ENCODE assay signal across 18 cellular contexts in the genomic region with DNA sequence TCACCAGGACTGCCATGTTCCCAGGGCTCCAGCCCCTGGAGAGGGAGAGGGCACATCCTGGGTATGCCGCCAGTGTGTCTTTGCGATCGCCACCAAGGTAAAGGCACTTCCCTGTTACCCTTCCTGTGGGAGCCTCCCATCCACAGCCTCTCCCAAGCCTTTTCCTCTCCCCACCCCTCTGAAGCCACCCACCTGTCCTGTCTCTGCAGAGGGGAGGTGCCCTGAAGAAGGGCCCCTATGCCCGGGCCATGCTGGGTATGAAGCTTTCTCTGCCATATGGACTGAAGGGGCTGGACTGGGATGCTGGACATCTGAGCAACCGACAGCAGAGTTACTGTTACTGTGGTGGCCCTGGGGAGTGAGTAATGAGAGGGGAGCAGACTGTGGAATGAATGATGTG. TPM values are rescaled to one million over a fixed set of nuclear protein-coding genes. Genes with fewer than 3 reads are reported as not detected.
DNase-seq lines count a peak whose midpoint lies in the region; ATAC-seq, FAIRE-seq and TF ChIP-seq lines count a peak whose summit lies in the region.
"Had no signal": no experiment of that assay in that cellular context is flagged by ENCODE, and none has a peak within 500 bp of the region (broad histone marks: within the 10 kb centered on the region; RNA-seq: fewer than 3 reads in every experiment).

No MANE protein-coding gene starts in this region.

- no peak overlapping the region for H3K4me2 ChIP-seq in GM23338
- no peak overlapping the region for H3K4me2 ChIP-seq in GM12878 (ENCODE audit: control insufficient read depth, insufficient read depth)

- no peaks in the 10 kb centered on the region for H3K27me3 Mint-ChIP-seq in T-helper 1 cell treated with Interleukin-12 subunit alpha and Interleukin-12 subunit beta and Interleukin-4 antibody, amounts not matched to agents 30 μg/mL and 1 μg/mL, for 36 hours (ENCODE audit: low read depth)
- peaks cover 26% of the 10 kb centered on the region for H3K27me3 Mint-ChIP-seq in GM23338 (ENCODE audit: insufficient read depth, low read depth, poor library complexity)
- no peaks in the 10 kb centered on the region for H3K27me3 Mint-ChIP-seq in natural killer cell treated with Interleukin-12 subunit alpha and Interleukin-12 subunit beta and Interleukin-15 and Interleukin-18, amount 100 ng/mL, for 72 hours

- TF ChIP-seq CTCF in GM23338 (conservative IDR thresholded peaks at IDR 0.05; ENCODE audit: low read depth in 2 of 2) (no peak), GM12878 (IDR thresholded peaks at IDR 0.05 in 2 of 3, conservative IDR thresholded peaks at IDR 0.05 in 1 of 3; ENCODE audit: control insufficient read depth in 2 of 3, extremely low read depth in 1 of 3, insufficient read depth in 1 of 3, low read depth in 3 of 3, low read length in 3 of 3) (no peak)

- SMC1A ChIA-PET in GM12878 (lab: Charles Lee; ENCODE audit: uncharacterized antibody, unreplicated experiment) = no interaction called here

- RAD21 ChIA-PET in GM12878 (lab: Charles Lee; ENCODE audit: unreplicated experiment) = no interaction called here

- H3K4me1 ChIP-seq in GM23338 (ENCODE audit: insufficient read depth) (peaks cover 36% of the 10 kb centered on the region), GM12878 (ENCODE audit: control insufficient read depth, insufficient read depth, low read length) (peaks cover 20% of the 10 kb centered on the region)

- peaks cover 25% of the 10 kb centered on the region for H3F3A ChIP-seq in GM23338 (replicated peaks; ENCODE audit: low read depth)

- ATAC-seq in GM23338 (no peak), GM12878 (no peak), HG03139 (IDR thresholded peaks at IDR 0.05; ENCODE audit: unreplicated experiment) (no peak), GM19328 (IDR thresholded peaks at IDR 0.05; ENCODE audit: unreplicated experiment) (no peak)
- no peak for ATAC-seq in natural killer cell treated with Interleukin-12 subunit alpha and Interleukin-12 subunit beta and Interleukin-15 and Interleukin-18, amount 100 ng/mL, for 72 hours

- H3K36me3 ChIP-seq in GM23338 (ENCODE audit: insufficient read depth) (peaks cover 14% of the 10 kb centered on the region; the same call in 1 of the 2 replicates), GM12878 (ENCODE audit: control insufficient read depth in 2 of 2, insufficient read depth in 2 of 2, low read length in 1 of 2) (peaks cover 0 to 4% of the 10 kb centered on the region in 2 experiments; a peak in 2 of 4 replicates)

- peak overlapping the region; percentile 36 for H3K27ac Mint-ChIP-seq in T-helper 1 cell treated with Interleukin-12 subunit alpha and Interleukin-12 subunit beta and Interleukin-4 antibody, amounts not matched to agents 30 μg/mL and 1 μg/mL, for 36 hours
- no peak overlapping the region for H3K27ac Mint-ChIP-seq in GM23338
- H3K27ac Mint-ChIP-seq in natural killer cell treated with Interleukin-12 subunit alpha and Interleukin-12 subunit beta and Interleukin-15 and Interleukin-18, amount 100 ng/mL, for 72 hours = peak overlapping the region; percentile 29 to 89

- H3K27me3 ChIP-seq in GM23338 (ENCODE audit: insufficient read depth) (no peaks in the 10 kb centered on the region), GM12878 (replicated peaks in 1 of 2; ENCODE audit: control insufficient read depth in 2 of 2, insufficient read depth in 2 of 2, low read length in 1 of 2) (no peaks in the 10 kb centered on the region)
- H3K27me3 ChIP-seq: sigmoid colon had no signal

- no peak for TF ChIP-seq RAD21 in GM12878 (IDR thresholded peaks at IDR 0.05; ENCODE audit: insufficient read depth, low read depth, low read length)

- no peak overlapping the region for H3K9ac ChIP-seq in GM12878 (ENCODE audit: control insufficient read depth, insufficient read depth, low read length)

- H2AFZ ChIP-seq in GM23338 (no peak overlapping the region), GM12878 (ENCODE audit: control insufficient read depth, low read depth, low read length) (no peak overlapping the region)

- no peak for TF ChIP-seq EP300 in GM12878 (IDR thresholded peaks at IDR 0.05; ENCODE audit: borderline replicate concordance in 1 of 2, control insufficient read depth in 1 of 2, low read depth in 2 of 2, low read length in 2 of 2)

- peaks cover 25% of the 10 kb centered on the region for H4K20me1 ChIP-seq in GM23338 (replicated peaks; ENCODE audit: insufficient read depth)
- no peaks in the 10 kb centered on the region; the same call in 1 of the 2 replicates for H4K20me1 ChIP-seq in GM12878 (ENCODE audit: control insufficient read depth, insufficient read depth)

- POLR2A ChIA-PET in GM12878 (lab: Charles Lee) = no interaction called here

- no peak for FAIRE-seq in GM12878 (lab: Jason Lieb, UNC)
- FAIRE-seq: A204.1, D721Med had no signal

- in situ Hi-C loops in GM12878 (cut with MboI) = no loop called here

- CTCF ChIA-PET in GM12878 (lab: Yijun Ruan, JAX) = interaction anchor here (1.3 to 1.7 kb wide), 2 partner anchors 23 to 77 kb away, joined by 3 to 5 read pairs; no protein-coding TSS in a partner anchor

- H3K36me3 Mint-ChIP-seq in T-helper 1 cell treated with Interleukin-12 subunit alpha and Interleukin-12 subunit beta and Interleukin-4 antibody, amounts not matched to agents 30 μg/mL and 1 μg/mL, for 36 hours (ENCODE audit: low read depth) = peaks cover 42% of the 10 kb centered on the region
- H3K36me3 Mint-ChIP-seq in GM23338 (ENCODE audit: low read depth) = peaks cover 57% of the 10 kb centered on the region
- H3K36me3 Mint-ChIP-seq in natural killer cell treated with Interleukin-12 subunit alpha and Interleukin-12 subunit beta and Interleukin-15 and Interleukin-18, amount 100 ng/mL, for 72 hours = peaks cover 13% of the 10 kb centered on the region

- TF ChIP-seq POLR2A in GM12878 (IDR thresholded peaks at IDR 0.05; ENCODE audit: low read depth, low read length) = no peak

- H3K9me3 Mint-ChIP-seq in T-helper 1 cell treated with Interleukin-12 subunit alpha and Interleukin-12 subunit beta and Interleukin-4 antibody, amounts not matched to agents 30 μg/mL and 1 μg/mL, for 36 hours = no peaks in the 10 kb centered on the region
- H3K9me3 Mint-ChIP-seq in GM23338 = no peaks in the 10 kb centered on the region
- H3K9me3 Mint-ChIP-seq in natural killer cell treated with Interleukin-12 subunit alpha and Interleukin-12 subunit beta and Interleukin-15 and Interleukin-18, amount 100 ng/mL, for 72 hours = no peaks in the 10 kb centered on the region

- DNase-seq in T-helper 1 cell = no peak
- DNase-seq in GM23338 (ENCODE audit: low spot score) = no peak
- no peak for DNase-seq in GM12878 (ENCODE audit: low read depth, low spot score)
- DNase-seq in natural killer cell treated with Interleukin-12 subunit alpha and Interleukin-12 subunit beta and Interleukin-15 and Interleukin-18, amount 100 ng/mL, for 72 hours (ENCODE audit: low spot score) = no peak
- DNase-seq in hepatic stellate cell (ENCODE audit: low spot score) = no peak
- DNase-seq: activated CD8-positive, alpha-beta memory T cell treated with anti-CD3 and anti-CD28 coated beads, Interleukin-2, amount 50 U/mL, for 4 hours; aorta; HCEC 1CT; KG1; NCI-H1417; NCI-H345; sigmoid colon; stimulated activated CD4-positive, alpha-beta T cell treated with anti-CD3 and anti-CD28 coated beads, Interleukin-4, amount 100 ng/mL, for 24 hours had no signal

- H3K9me2 ChIP-seq in GM23338 (ENCODE audit: insufficient read depth) = no peaks in the 10 kb centered on the region

- H3K79me2 ChIP-seq in GM23338 (replicated peaks; ENCODE audit: insufficient read depth) (peaks cover 44% of the 10 kb centered on the region), GM12878 (ENCODE audit: control insufficient read depth, insufficient read depth, low read length) (peaks cover 32% of the 10 kb centered on the region)

- no peak overlapping the region for H3K4me3 ChIP-seq in GM23338
- no peak overlapping the region for H3K4me3 ChIP-seq in GM12878
- H3K4me3 ChIP-seq: sigmoid colon had no signal

- no peaks in the 10 kb centered on the region for H3K9me3 ChIP-seq in GM12878 (replicated peaks; ENCODE audit: control insufficient read depth, insufficient read depth, low read length)
- H3K9me3 ChIP-seq: sigmoid colon had no signal

- H3K4me1 Mint-ChIP-seq in T-helper 1 cell treated with Interleukin-12 subunit alpha and Interleukin-12 subunit beta and Interleukin-4 antibody, amounts not matched to agents 30 μg/mL and 1 μg/mL, for 36 hours (ENCODE audit: low read depth) = peaks cover 55% of the 10 kb centered on the region
- peaks cover 55% of the 10 kb centered on the region for H3K4me1 Mint-ChIP-seq in GM23338
- H3K4me1 Mint-ChIP-seq in natural killer cell treated with Interleukin-12 subunit alpha and Interleukin-12 subunit beta and Interleukin-15 and Interleukin-18, amount 100 ng/mL, for 72 hours (ENCODE audit: low read depth in 2 of 2) = peaks cover 54 to 61% of the 10 kb centered on the region in 2 donors

- H3K4me3 Mint-ChIP-seq in T-helper 1 cell treated with Interleukin-12 subunit alpha and Interleukin-12 subunit beta and Interleukin-4 antibody, amounts not matched to agents 30 μg/mL and 1 μg/mL, for 36 hours = peak overlapping the region; percentile 40
- H3K4me3 Mint-ChIP-seq in GM23338 = no peak overlapping the region
- peak overlapping the region; percentile 75 for H3K4me3 Mint-ChIP-seq in natural killer cell treated with Interleukin-12 subunit alpha and Interleukin-12 subunit beta and Interleukin-15 and Interleukin-18, amount 100 ng/mL, for 72 hours

- intact Hi-C loops in GM12878 (cut with micrococcal nuclease; ENCODE audit: unreplicated experiment) = no loop called here

- 80% methylated on average over 5 of the region's 5 CpGs for WGBS in GM12878 (ENCODE audit: insufficient coverage, insufficient replicate concordance, low lambda C conversion rate, missing lambda C conversion rate)

- no TSS peak for BruUV-seq in GM12878 (replicated peaks; lab: Mats Ljungman, UMichigan)

- H3K27ac ChIP-seq in GM23338 (ENCODE audit: low read depth) (no peak overlapping the region), GM12878 (ENCODE audit: control insufficient read depth, insufficient read depth) (no peak overlapping the region)

RNA-seq across cellular contexts. Expression of gene PHF1, which starts 2.4 kb away (rescaled TPM):
- 33.2 and 46.7 TPM in 2 replicates for total RNA-seq in GM23338 (2014; rRNA removed; shearing (Covaris generic))
- polyA plus RNA-seq in GM23338 (2016; fragmentation: Nextera tagmentation; extraction: Ambion mirVana) (29.4 and 31.4 TPM in 2 replicates), GM12878 (2011; rRNA removed) (11.8 and 17.8 TPM in 2 replicates), GM12878 (2014; fragmentation: Illumina TruSeq; extraction: Trizol) (5.9 and 10.3 TPM in 2 replicates), GM12878 (2014; fragmentation: Nextera tagmentation; extraction: Ambion mirVana) (1 to 10 TPM; 1.3 to 2.2 TPM), GM12878 (2014; rRNA removed) (17.3 and 21.4 TPM in 2 replicates), GM12878 (2016; fragmentation: Nextera tagmentation; extraction: Ambion mirVana) (1 to 10 TPM; 3.1 to 3.5 TPM)
- 22.1 and 23.7 TPM in 2 replicates for total RNA-seq in GM12878 (2013; cell fraction: nucleolus; rRNA removed)
- total RNA-seq in GM12878 (2014; rRNA removed) (6.5 and 6.8 TPM in 2 replicates), GM12878 (2014; rRNA removed; fragmentation: Illumina TruSeq; extraction: Trizol) (5.5 and 6.5 TPM in 2 replicates), GM12878 (2021) (13.5 and 14.5 TPM in 2 replicates)
- polyA plus RNA-seq in GM12878 (2011; ENCODE audit: low read depth) = 17.4 TPM
- polyA plus RNA-seq in GM12878 (2011; cell fraction: cytosol; rRNA removed) = 20.1 and 23.2 TPM in 2 replicates
- 143 and 159 TPM in 2 replicates for polyA plus RNA-seq in GM12878 (2011; cell fraction: nucleus; rRNA removed)
- polyA plus RNA-seq in GM12878 (2012) = 32.7 and 39.8 TPM in 2 replicates
- polyA minus RNA-seq in GM12878 (2011; rRNA and poly(A)+ RNA removed) = 16.9 and 18.6 TPM in 2 replicates
- polyA minus RNA-seq in GM12878 (2011; cell fraction: cytosol; rRNA and poly(A)+ RNA removed) = 5.0 and 6.8 TPM in 2 replicates
- polyA minus RNA-seq in GM12878 (2011; cell fraction: nucleus; rRNA and poly(A)+ RNA removed) = 15.6 and 16.6 TPM in 2 replicates
- 10 to 100 TPM; 46.5 to 66.6 TPM for total RNA-seq in natural killer cell treated with Interleukin-12 subunit alpha and Interleukin-12 subunit beta and Interleukin-15 and Interleukin-18, amount 100 ng/mL, for 72 hours

RNA-seq across cellular contexts. Expression of gene CUTA, which starts 4.7 kb away (rescaled TPM):
- 193 and 207 TPM in 2 replicates for total RNA-seq in GM23338 (2014; rRNA removed; shearing (Covaris generic))
- polyA plus RNA-seq in GM23338 (2016; fragmentation: Nextera tagmentation; extraction: Ambion mirVana) (421 and 426 TPM in 2 replicates), GM12878 (2011; rRNA removed) (95.6 and 137 TPM in 2 replicates), GM12878 (2014; fragmentation: Illumina TruSeq; extraction: Trizol) (62.2 and 102 TPM in 2 replicates), GM12878 (2014; fragmentation: Nextera tagmentation; extraction: Ambion mirVana) (100 to 1,000 TPM; 268 to 293 TPM), GM12878 (2014; rRNA removed) (178 and 203 TPM in 2 replicates), GM12878 (2016; fragmentation: Nextera tagmentation; extraction: Ambion mirVana) (100 to 1,000 TPM; 220 to 226 TPM)
- 31.1 and 35.5 TPM in 2 replicates for total RNA-seq in GM12878 (2013; cell fraction: nucleolus; rRNA removed)
- total RNA-seq in GM12878 (2014; rRNA removed) (201 and 217 TPM in 2 replicates), GM12878 (2014; rRNA removed; fragmentation: Illumina TruSeq; extraction: Trizol) (107 and 118 TPM in 2 replicates), GM12878 (2021) (165 and 173 TPM in 2 replicates)
- 161 TPM for polyA plus RNA-seq in GM12878 (2011; ENCODE audit: low read depth)
- 225 and 263 TPM in 2 replicates for polyA plus RNA-seq in GM12878 (2011; cell fraction: cytosol; rRNA removed)
- polyA plus RNA-seq in GM12878 (2011; cell fraction: nucleus; rRNA removed) = 202 and 257 TPM in 2 replicates
- 320 and 324 TPM in 2 replicates for polyA plus RNA-seq in GM12878 (2012)
- 110 and 116 TPM in 2 replicates for polyA minus RNA-seq in GM12878 (2011; rRNA and poly(A)+ RNA removed)
- 47.1 and 60.9 TPM in 2 replicates for polyA minus RNA-seq in GM12878 (2011; cell fraction: cytosol; rRNA and poly(A)+ RNA removed)
- polyA minus RNA-seq in GM12878 (2011; cell fraction: nucleus; rRNA and poly(A)+ RNA removed) = 50.9 and 62.4 TPM in 2 replicates
- 100 to 1,000 TPM; 106 to 156 TPM for total RNA-seq in natural killer cell treated with Interleukin-12 subunit alpha and Interleukin-12 subunit beta and Interleukin-15 and Interleukin-18, amount 100 ng/mL, for 72 hours

RNA-seq across cellular contexts. Expression of gene SYNGAP1, which starts 6.7 kb away (rescaled TPM):
- 36.9 and 45.0 TPM in 2 replicates for total RNA-seq in GM23338 (2014; rRNA removed; shearing (Covaris generic))
- polyA plus RNA-seq in GM23338 (2016; fragmentation: Nextera tagmentation; extraction: Ambion mirVana) (12.9 and 13.9 TPM in 2 replicates), GM12878 (2011; rRNA removed) (2.2 and 3.9 TPM in 2 replicates), GM12878 (2014; fragmentation: Illumina TruSeq; extraction: Trizol) (3.1 and 5.7 TPM in 2 replicates), GM12878 (2014; fragmentation: Nextera tagmentation; extraction: Ambion mirVana) (under 1 TPM; 0.05 to 0.14 TPM), GM12878 (2014; rRNA removed) (6.4 and 9.0 TPM in 2 replicates), GM12878 (2016; fragmentation: Nextera tagmentation; extraction: Ambion mirVana) (under 1 TPM; 0.62 to 0.73 TPM)
- total RNA-seq in GM12878 (2013; cell fraction: nucleolus; rRNA removed) = 14.4 and 18.4 TPM in 2 replicates
- total RNA-seq in GM12878 (2014; rRNA removed) (1.2 and 1.5 TPM in 2 replicates), GM12878 (2014; rRNA removed; fragmentation: Illumina TruSeq; extraction: Trizol) (0.85 and 0.88 TPM in 2 replicates), GM12878 (2021) (5.7 and 9.2 TPM in 2 replicates)
- 3.3 TPM for polyA plus RNA-seq in GM12878 (2011; ENCODE audit: low read depth)
- 2.7 and 3.4 TPM in 2 replicates for polyA plus RNA-seq in GM12878 (2011; cell fraction: cytosol; rRNA removed)
- polyA plus RNA-seq in GM12878 (2011; cell fraction: nucleus; rRNA removed) = 60.1 and 82.9 TPM in 2 replicates
- 8.3 and 9.0 TPM in 2 replicates for polyA plus RNA-seq in GM12878 (2012)
- 2.5 and 3.1 TPM in 2 replicates for polyA minus RNA-seq in GM12878 (2011; rRNA and poly(A)+ RNA removed)
- polyA minus RNA-seq in GM12878 (2011; cell fraction: cytosol; rRNA and poly(A)+ RNA removed) = 1.1 and 2.8 TPM in 2 replicates
- polyA minus RNA-seq in GM12878 (2011; cell fraction: nucleus; rRNA and poly(A)+ RNA removed) = 8.1 and 12.2 TPM in 2 replicates
- total RNA-seq in natural killer cell treated with Interleukin-12 subunit alpha and Interleukin-12 subunit beta and Interleukin-15 and Interleukin-18, amount 100 ng/mL, for 72 hours = 10 to 100 TPM; 17.7 to 77.0 TPM

RNA-seq across cellular contexts. Expression of gene KIFC1, which starts 21.6 kb away (rescaled TPM):
- total RNA-seq in GM23338 (2014; rRNA removed; shearing (Covaris generic)) = 61.7 and 64.4 TPM in 2 replicates
- polyA plus RNA-seq in GM23338 (2016; fragmentation: Nextera tagmentation; extraction: Ambion mirVana) (10.1 and 10.3 TPM in 2 replicates), GM12878 (2011; rRNA removed) (60.6 and 69.3 TPM in 2 replicates), GM12878 (2014; fragmentation: Illumina TruSeq; extraction: Trizol) (53.9 and 63.1 TPM in 2 replicates), GM12878 (2014; fragmentation: Nextera tagmentation; extraction: Ambion mirVana) (1 to 10 TPM; 1.8 to 2.9 TPM), GM12878 (2014; rRNA removed) (82.6 and 87.4 TPM in 2 replicates), GM12878 (2016; fragmentation: Nextera tagmentation; extraction: Ambion mirVana) (10 to 100 TPM; 22.6 to 31.0 TPM)
- total RNA-seq in GM12878 (2013; cell fraction: nucleolus; rRNA removed) = 45.8 and 51.5 TPM in 2 replicates
- total RNA-seq in GM12878 (2014; rRNA removed) (44.5 and 50.3 TPM in 2 replicates), GM12878 (2014; rRNA removed; fragmentation: Illumina TruSeq; extraction: Trizol) (52.9 and 58.5 TPM in 2 replicates), GM12878 (2021) (69.2 and 80.8 TPM in 2 replicates)
- 16.6 TPM for polyA plus RNA-seq in GM12878 (2011; ENCODE audit: low read depth)
- polyA plus RNA-seq in GM12878 (2011; cell fraction: cytosol; rRNA removed) = 92.5 and 114 TPM in 2 replicates
- polyA plus RNA-seq in GM12878 (2011; cell fraction: nucleus; rRNA removed) = 120 and 185 TPM in 2 replicates
- 33.1 and 39.8 TPM in 2 replicates for polyA plus RNA-seq in GM12878 (2012)
- polyA minus RNA-seq in GM12878 (2011; rRNA and poly(A)+ RNA removed) = 75.6 and 95.8 TPM in 2 replicates
- polyA minus RNA-seq in GM12878 (2011; cell fraction: cytosol; rRNA and poly(A)+ RNA removed) = 37.8 and 41.3 TPM in 2 replicates
- polyA minus RNA-seq in GM12878 (2011; cell fraction: nucleus; rRNA and poly(A)+ RNA removed) = 49.3 and 88.3 TPM in 2 replicates
- 100 to 1,000 TPM in 1 of 2 donors, 10 to 100 TPM in 1; 52.9 to 115 TPM for total RNA-seq in natural killer cell treated with Interleukin-12 subunit alpha and Interleukin-12 subunit beta and Interleukin-15 and Interleukin-18, amount 100 ng/mL, for 72 hours

RNA-seq across cellular contexts. Expression of gene ZBTB9, which starts 41.2 kb away (rescaled TPM):
- 17.9 and 25.2 TPM in 2 replicates for total RNA-seq in GM23338 (2014; rRNA removed; shearing (Covaris generic))
- polyA plus RNA-seq in GM23338 (2016; fragmentation: Nextera tagmentation; extraction: Ambion mirVana) (13.5 and 13.6 TPM in 2 replicates), GM12878 (2011; rRNA removed) (5.3 and 7.2 TPM in 2 replicates), GM12878 (2014; fragmentation: Illumina TruSeq; extraction: Trizol) (9.8 and 10.3 TPM in 2 replicates), GM12878 (2014; fragmentation: Nextera tagmentation; extraction: Ambion mirVana) (1 to 10 TPM; 1.5 to 2.6 TPM), GM12878 (2014; rRNA removed) (6.7 and 7.3 TPM in 2 replicates), GM12878 (2016; fragmentation: Nextera tagmentation; extraction: Ambion mirVana) (10 to 100 TPM; 12.1 to 12.7 TPM)
- 5.1 and 5.5 TPM in 2 replicates for total RNA-seq in GM12878 (2013; cell fraction: nucleolus; rRNA removed)
- total RNA-seq in GM12878 (2014; rRNA removed) (5.2 and 6.6 TPM in 2 replicates), GM12878 (2014; rRNA removed; fragmentation: Illumina TruSeq; extraction: Trizol) (6.0 and 6.7 TPM in 2 replicates), GM12878 (2021) (9.2 and 10.4 TPM in 2 replicates)
- 4.1 TPM for polyA plus RNA-seq in GM12878 (2011; ENCODE audit: low read depth)
- 6.0 and 6.9 TPM in 2 replicates for polyA plus RNA-seq in GM12878 (2011; cell fraction: cytosol; rRNA removed)
- 13.4 and 16.9 TPM in 2 replicates for polyA plus RNA-seq in GM12878 (2011; cell fraction: nucleus; rRNA removed)
- polyA plus RNA-seq in GM12878 (2012) = 5.6 and 6.3 TPM in 2 replicates
- 9.1 and 9.2 TPM in 2 replicates for polyA minus RNA-seq in GM12878 (2011; rRNA and poly(A)+ RNA removed)
- 3.6 and 4.2 TPM in 2 replicates for polyA minus RNA-seq in GM12878 (2011; cell fraction: cytosol; rRNA and poly(A)+ RNA removed)
- 4.5 and 6.2 TPM in 2 replicates for polyA minus RNA-seq in GM12878 (2011; cell fraction: nucleus; rRNA and poly(A)+ RNA removed)
- 10 to 100 TPM; 10.9 to 25.4 TPM for total RNA-seq in natural killer cell treated with Interleukin-12 subunit alpha and Interleukin-12 subunit beta and Interleukin-15 and Interleukin-18, amount 100 ng/mL, for 72 hours
